15 cellular contexts compared by ENCODE assay signal in genomic region chr20:41065716-41066115, GRCh38. TPM values are rescaled to one million over a fixed set of nuclear protein-coding genes. Genes with fewer than 3 reads are reported as not detected.
DNase-seq lines count a peak whose midpoint lies in the region; ATAC-seq lines count a peak whose summit lies in the region.
"Had no signal": no experiment of that assay in that cellular context is flagged by ENCODE, and none has a peak within 500 bp of the region (broad histone marks: within the 10 kb centered on the region; RNA-seq: fewer than 3 reads in every experiment).

No MANE protein-coding gene starts in this region.

- H4K5ac ChIP-seq in mesendoderm (ENCODE audit: low read length): no peak overlapping the region

- no peak for ATAC-seq in CD4-positive, CD25-positive, alpha-beta regulatory T cell (ENCODE audit: low read depth in 2 of 2)
- no peak for ATAC-seq in T-helper 17 cell
- peak; percentile 37 for ATAC-seq in naive thymus-derived CD4-positive, alpha-beta T cell
- no peak for ATAC-seq in activated CD8-positive, alpha-beta T cell treated with anti-CD3 and anti-CD28 coated beads, Interleukin-2, amount 10 ng/mL, durations not matched to agents 7 days and 5 days

- POLR2A ChIA-PET in naive thymus-derived CD4-positive, alpha-beta T cell (lab: Charles Lee): no interaction called here
- POLR2A ChIA-PET in activated CD8-positive, alpha-beta T cell treated with anti-CD3 and anti-CD28 coated beads, Interleukin-2, amount 10 ng/mL, durations not matched to agents 7 days and 5 days (lab: Charles Lee): no interaction called here

- H3K27me3 ChIP-seq in CD4-positive, CD25-positive, alpha-beta regulatory T cell (ENCODE audit: control insufficient read depth, insufficient read depth, low read length): no peaks in the 10 kb centered on the region
- H3K27me3 ChIP-seq in Karpas-422 (ENCODE audit: low read length) (no peaks in the 10 kb centered on the region), mesendoderm (ENCODE audit: insufficient read depth, low read length, poor library complexity) (no peaks in the 10 kb centered on the region)
- H3K27me3 ChIP-seq in naive thymus-derived CD4-positive, alpha-beta T cell (ENCODE audit: control insufficient read depth in 2 of 2, insufficient read depth in 2 of 2, low read length in 2 of 2): no peaks in the 10 kb centered on the region

- H2BK120ac ChIP-seq in mesendoderm (ENCODE audit: low read depth, low read length): no peak overlapping the region

- H3K9me3 ChIP-seq in CD4-positive, CD25-positive, alpha-beta regulatory T cell (ENCODE audit: control insufficient read depth in 2 of 2, low read length in 2 of 2): no peaks in the 10 kb centered on the region
- H3K9me3 ChIP-seq in Karpas-422 (ENCODE audit: low read length): no peaks in the 10 kb centered on the region
- H3K9me3 ChIP-seq in T-helper 17 cell (ENCODE audit: control insufficient read depth, low read length, poor library complexity, severe bottlenecking): no peaks in the 10 kb centered on the region
- H3K9me3 ChIP-seq in naive thymus-derived CD4-positive, alpha-beta T cell (ENCODE audit: control insufficient read depth in 2 of 3, low read length in 3 of 3): no peaks in the 10 kb centered on the region

- H3K79me1 ChIP-seq in mesendoderm (ENCODE audit: low read length): peaks cover 15% of the 10 kb centered on the region

- H2BK15ac ChIP-seq in mesendoderm (replicated peaks; ENCODE audit: low read depth): no peak overlapping the region

- H3K18ac ChIP-seq in mesendoderm (ENCODE audit: low read length): no peak overlapping the region

- intact Hi-C loops in naive thymus-derived CD4-positive, alpha-beta T cell (cut with micrococcal nuclease): no loop called here

- no peak overlapping the region for H3K23ac ChIP-seq in mesendoderm (ENCODE audit: low read length)

- H3K36me3 ChIP-seq in CD4-positive, CD25-positive, alpha-beta regulatory T cell (ENCODE audit: control insufficient read depth, insufficient read depth, low read length): peaks cover 49% of the 10 kb centered on the region
- H3K36me3 ChIP-seq in Karpas-422 (ENCODE audit: insufficient read depth, low read length): peaks cover 83% of the 10 kb centered on the region
- H3K36me3 ChIP-seq in naive thymus-derived CD4-positive, alpha-beta T cell (ENCODE audit: control insufficient read depth in 2 of 3, insufficient read depth in 3 of 3, low read length in 3 of 3): peaks cover 0 to 25% (median 7%) of the 10 kb centered on the region in 3 experiments
- H3K36me3 ChIP-seq in mesendoderm (ENCODE audit: control insufficient read depth, insufficient read depth, low read length): peaks cover 1% of the 10 kb centered on the region

- no peak overlapping the region for H2AFZ ChIP-seq in Karpas-422 (ENCODE audit: low read length)

- H3K4me1 ChIP-seq in CD4-positive, CD25-positive, alpha-beta regulatory T cell (ENCODE audit: control insufficient read depth, insufficient read depth, low read length, poor library complexity, severe bottlenecking): peaks cover 11% of the 10 kb centered on the region
- H3K4me1 ChIP-seq in Karpas-422 (ENCODE audit: low read length): peaks cover 87% of the 10 kb centered on the region
- peaks cover 0 to 5% of the 10 kb centered on the region in 2 donors for H3K4me1 ChIP-seq in naive thymus-derived CD4-positive, alpha-beta T cell (ENCODE audit: control insufficient read depth in 2 of 2, insufficient read depth in 2 of 2, low read length in 2 of 2)
- H3K4me1 ChIP-seq in mesendoderm (ENCODE audit: control insufficient read depth, low read depth, low read length): no peaks in the 10 kb centered on the region

- no peaks in the 10 kb centered on the region for H3K9me2 ChIP-seq in Karpas-422 (replicated peaks; ENCODE audit: insufficient read depth, low read length)

- WGBS in mesendoderm (ENCODE audit: extremely low coverage, insufficient coverage, low lambda C conversion rate): no CpG with 5 or more reads among the region's 3 CpGs

- H3K4ac ChIP-seq in mesendoderm (ENCODE audit: low read depth, low read length): no peak overlapping the region

- H3K27me3 Mint-ChIP-seq in CD4-positive, CD25-positive, alpha-beta regulatory T cell: no peaks in the 10 kb centered on the region
- H3K27me3 Mint-ChIP-seq in T-helper 17 cell: no peaks in the 10 kb centered on the region
- H3K27me3 Mint-ChIP-seq in naive thymus-derived CD4-positive, alpha-beta T cell: no peaks in the 10 kb centered on the region
- no peaks in the 10 kb centered on the region for H3K27me3 Mint-ChIP-seq in activated CD8-positive, alpha-beta T cell treated with anti-CD3 and anti-CD28 coated beads, Interleukin-2, amount 10 ng/mL, durations not matched to agents 7 days and 5 days (ENCODE audit: low read depth)
- H3K27me3 Mint-ChIP-seq: B cell; CD4-positive, alpha-beta memory T cell had no signal

- H2AK5ac ChIP-seq in mesendoderm (ENCODE audit: low read length): no peak overlapping the region

- no peak for DNase-seq in CD4-positive, CD25-positive, alpha-beta regulatory T cell
- DNase-seq in Karpas-422: no peak
- DNase-seq in T-helper 17 cell: no peak
- no peak for DNase-seq in naive thymus-derived CD4-positive, alpha-beta T cell
- no peak for DNase-seq in SHP77 treated with DMSO at 0.1 percent for 48 hours (lab: John Stamatoyannopoulos, UW)
- DNase-seq in activated CD8-positive, alpha-beta T cell treated with anti-CD3 and anti-CD28 coated beads, Interleukin-2, amount 10 ng/mL, durations not matched to agents 7 days and 5 days: no peak
- DNase-seq in mesendoderm: no peak
- DNase-seq: C1 segment of cervical spinal cord; CD4-positive, alpha-beta memory T cell; DMS153; DMS79 treated with DMSO at 0.1 percent for 48 hours; EL; GOT3; H9 had no signal

- H3K56ac ChIP-seq in mesendoderm (ENCODE audit: low read length): no peak overlapping the region

- H3K4me3 Mint-ChIP-seq in CD4-positive, CD25-positive, alpha-beta regulatory T cell: no peak overlapping the region
- H3K4me3 Mint-ChIP-seq in T-helper 17 cell: no peak overlapping the region
- no peak overlapping the region for H3K4me3 Mint-ChIP-seq in naive thymus-derived CD4-positive, alpha-beta T cell
- no peak overlapping the region for H3K4me3 Mint-ChIP-seq in activated CD8-positive, alpha-beta T cell treated with anti-CD3 and anti-CD28 coated beads, Interleukin-2, amount 10 ng/mL, durations not matched to agents 7 days and 5 days
- H3K4me3 Mint-ChIP-seq: B cell; CD4-positive, alpha-beta memory T cell; H9 had no signal

- H4K20me1 ChIP-seq in Karpas-422 (ENCODE audit: insufficient read depth, low read depth, low read length): peaks cover 68% of the 10 kb centered on the region

- peaks cover 0 to 4% (median 0%) of the 10 kb centered on the region in 7 donors for H3K9me3 Mint-ChIP-seq in CD4-positive, CD25-positive, alpha-beta regulatory T cell
- H3K9me3 Mint-ChIP-seq in naive thymus-derived CD4-positive, alpha-beta T cell: peaks cover 0 to 2% (median 0%) of the 10 kb centered on the region in 11 donors
- no peaks in the 10 kb centered on the region for H3K9me3 Mint-ChIP-seq in activated CD8-positive, alpha-beta T cell treated with anti-CD3 and anti-CD28 coated beads, Interleukin-2, amount 10 ng/mL, durations not matched to agents 7 days and 5 days (ENCODE audit: insufficient read depth)
- H3K9me3 Mint-ChIP-seq: H9 had no signal

- no peak overlapping the region for H3K4me3 ChIP-seq in CD4-positive, CD25-positive, alpha-beta regulatory T cell (ENCODE audit: low read depth, low read length)
- H3K4me3 ChIP-seq in Karpas-422 (ENCODE audit: low read length) (no peak overlapping the region), mesendoderm (ENCODE audit: low read length) (no peak overlapping the region)
- H3K4me3 ChIP-seq in naive thymus-derived CD4-positive, alpha-beta T cell (ENCODE audit: low read length): no peak overlapping the region

- no peak overlapping the region for H4K8ac ChIP-seq in mesendoderm (ENCODE audit: low read depth, low read length)

- CTCF ChIA-PET in naive thymus-derived CD4-positive, alpha-beta T cell (lab: Charles Lee): no interaction called here
- CTCF ChIA-PET in activated CD8-positive, alpha-beta T cell treated with anti-CD3 and anti-CD28 coated beads, Interleukin-2, amount 10 ng/mL, durations not matched to agents 7 days and 5 days (lab: Charles Lee): interaction anchor here (20.5 kb wide), 1 partner anchor 75 kb away, joined by 217 read pairs; no protein-coding TSS in a partner anchor

- peak overlapping the region in 2 of 3 donors; percentile 11 to 16 for H3K27ac Mint-ChIP-seq in CD4-positive, CD25-positive, alpha-beta regulatory T cell
- peak overlapping the region; percentile 32 for H3K27ac Mint-ChIP-seq in T-helper 17 cell
- H3K27ac Mint-ChIP-seq in naive thymus-derived CD4-positive, alpha-beta T cell: peak overlapping the region in 2 of 9 donors; percentile 0 to 25
- H3K27ac Mint-ChIP-seq in activated CD8-positive, alpha-beta T cell treated with anti-CD3 and anti-CD28 coated beads, Interleukin-2, amount 10 ng/mL, durations not matched to agents 7 days and 5 days: no peak overlapping the region
- H3K27ac Mint-ChIP-seq: B cell, H9 had no signal

- H3K9ac ChIP-seq in Karpas-422 (ENCODE audit: low read length) (no peak overlapping the region), mesendoderm (ENCODE audit: low read length) (no peak overlapping the region)

- no peak overlapping the region for H3K27ac ChIP-seq in CD4-positive, CD25-positive, alpha-beta regulatory T cell (ENCODE audit: insufficient read depth, low read length, poor library complexity, severe bottlenecking)
- H3K27ac ChIP-seq in Karpas-422 (ENCODE audit: low read length): peak overlapping the region; percentile 47
- no peak overlapping the region for H3K27ac ChIP-seq in naive thymus-derived CD4-positive, alpha-beta T cell (ENCODE audit: low read depth, low read length)
- H3K27ac ChIP-seq in mesendoderm (ENCODE audit: low read depth, low read length): no peak overlapping the region

- peaks cover 58% of the 10 kb centered on the region for H3K36me3 Mint-ChIP-seq in CD4-positive, CD25-positive, alpha-beta regulatory T cell
- H3K36me3 Mint-ChIP-seq in T-helper 17 cell (ENCODE audit: low read depth): peaks cover 13% of the 10 kb centered on the region
- H3K36me3 Mint-ChIP-seq in naive thymus-derived CD4-positive, alpha-beta T cell: peaks cover 19 to 57% (median 50%) of the 10 kb centered on the region in 5 donors
- H3K36me3 Mint-ChIP-seq in activated CD8-positive, alpha-beta T cell treated with anti-CD3 and anti-CD28 coated beads, Interleukin-2, amount 10 ng/mL, durations not matched to agents 7 days and 5 days (ENCODE audit: low read depth): peaks cover 71% of the 10 kb centered on the region

- H3K4me1 Mint-ChIP-seq in CD4-positive, CD25-positive, alpha-beta regulatory T cell: peaks cover 51 to 63% (median 57%) of the 10 kb centered on the region in 4 donors
- peaks cover 35% of the 10 kb centered on the region for H3K4me1 Mint-ChIP-seq in T-helper 17 cell
- peaks cover 30 to 76% (median 66%) of the 10 kb centered on the region in 7 donors for H3K4me1 Mint-ChIP-seq in naive thymus-derived CD4-positive, alpha-beta T cell
- peaks cover 36% of the 10 kb centered on the region for H3K4me1 Mint-ChIP-seq in activated CD8-positive, alpha-beta T cell treated with anti-CD3 and anti-CD28 coated beads, Interleukin-2, amount 10 ng/mL, durations not matched to agents 7 days and 5 days (ENCODE audit: low read depth)
- H3K4me1 Mint-ChIP-seq: H9 had no signal

- H3K4me2 ChIP-seq in Karpas-422 (ENCODE audit: low read depth, low read length, poor library complexity, severe bottlenecking): no peak overlapping the region
- no peak overlapping the region for H3K4me2 ChIP-seq in mesendoderm (ENCODE audit: low read length)

- no peak overlapping the region for H2BK5ac ChIP-seq in mesendoderm (ENCODE audit: low read length)

- H3K79me2 ChIP-seq in Karpas-422 (ENCODE audit: low read length) (peaks cover 99% of the 10 kb centered on the region), mesendoderm (ENCODE audit: control insufficient read depth, insufficient read depth, low read length) (peaks cover 39% of the 10 kb centered on the region)

RNA-seq across cellular contexts. Expression of gene TOP1, which starts 37.1 kb away (rescaled TPM):
- 50.0 TPM for total RNA-seq in CD4-positive, CD25-positive, alpha-beta regulatory T cell
- 10 to 100 TPM in 1 of 4 donors, 1 to 10 TPM in 3; 9.2 to 11.4 (median 9.6) TPM for polyA plus RNA-seq in CD4-positive, CD25-positive, alpha-beta regulatory T cell
- 89.5 and 101 TPM in 2 replicates for total RNA-seq in Karpas-422 (2014; rRNA removed; shearing (Covaris generic); ENCODE audit: low replicate concordance)
- total RNA-seq in T-helper 17 cell: 10 to 100 TPM; 37.4 to 44.4 TPM
- 10 to 100 TPM; 32.0 to 82.8 (median 43.4) TPM for total RNA-seq in naive thymus-derived CD4-positive, alpha-beta T cell
- polyA plus RNA-seq in naive thymus-derived CD4-positive, alpha-beta T cell: 10 to 100 TPM; 10.2 to 13.6 TPM
- 10 to 100 TPM; 89.1 to 91.5 TPM for total RNA-seq in activated CD8-positive, alpha-beta T cell treated with anti-CD3 and anti-CD28 coated beads, Interleukin-2, amount 10 ng/mL, durations not matched to agents 7 days and 5 days
- 172 TPM for polyA plus RNA-seq in mesendoderm (2013, experiment 1 of 2)
- 171 TPM for polyA plus RNA-seq in mesendoderm (2013, experiment 2 of 2)
